13 cellular contexts compared by ENCODE assay signal in the genomic region with DNA sequence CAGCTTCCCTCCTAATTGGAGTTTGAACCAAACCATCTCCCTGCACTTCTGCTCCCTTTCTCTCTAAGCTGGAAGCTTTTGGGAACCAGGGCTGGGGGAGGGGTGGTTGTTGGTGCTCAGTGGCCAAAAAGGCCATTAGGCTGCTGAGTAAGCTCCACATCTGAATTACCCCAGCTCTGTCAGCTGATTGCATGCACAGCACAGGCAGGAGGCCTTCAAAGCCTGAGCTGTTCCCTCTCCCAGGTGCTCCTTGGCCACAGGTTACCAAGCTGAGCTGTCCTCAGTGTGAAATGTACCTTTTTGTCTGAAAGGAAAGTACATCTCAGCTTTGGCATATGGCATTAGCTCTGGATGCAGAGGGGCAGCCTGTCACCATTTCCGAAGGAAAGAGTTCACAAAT. TPM values are rescaled to one million over a fixed set of nuclear protein-coding genes. Genes with fewer than 3 reads are reported as not detected.
DNase-seq lines count a peak whose midpoint lies in the region; ATAC-seq, FAIRE-seq and TF ChIP-seq lines count a peak whose summit lies in the region.
"Had no signal": no experiment of that assay in that cellular context is flagged by ENCODE, and none has a peak within 500 bp of the region (broad histone marks: within the 10 kb centered on the region; RNA-seq: fewer than 3 reads in every experiment).

No MANE protein-coding gene starts in this region.

- DNase-seq in GM23338 (ENCODE audit: low spot score) (peak; percentile 61), WTC11 (ENCODE audit: low spot score) (peak; percentile 42), left lobe of liver (ENCODE audit: low spot score) (no peak), NK-92 (lab: John Stamatoyannopoulos, UW; ENCODE audit: unreplicated experiment) (no peak), RCC 7860 (ENCODE audit: low spot score) (no peak)
- DNase-seq: NCI-H446 treated with DMSO at 0.1 percent for 48 hours, testis had no signal

- POLR2A ChIA-PET in WTC11 (lab: Charles Lee): interaction anchor here (0.7 to 1.1 kb wide), 4 partner anchors 9 to 37 kb away, joined by 3 to 7 read pairs (median 4); a partner anchor contains a TSS

- TF ChIP-seq CTCF in 22Rv1 (IDR thresholded peaks at IDR 0.05) (no peak), GM23338 (conservative IDR thresholded peaks at IDR 0.05; ENCODE audit: low read depth in 2 of 2) (no peak), WTC11 (IDR thresholded peaks at IDR 0.05) (no peak)

- no peaks in the 10 kb centered on the region for H3K9me3 Mint-ChIP-seq in GM23338
- H3K9me3 Mint-ChIP-seq in WTC11: no peaks in the 10 kb centered on the region
- H3K9me3 Mint-ChIP-seq: IgD-negative memory B cell; T-helper 2 cell treated with Interferon-gamma antibody and Interleukin-4, amounts not matched to agents 5 μg/mL and 100 μg/mL, for 36 hours had no signal

- peaks cover 21% of the 10 kb centered on the region for H3K4me1 ChIP-seq in GM23338 (ENCODE audit: insufficient read depth)

- H3K9me2 ChIP-seq in GM23338 (ENCODE audit: insufficient read depth): no peaks in the 10 kb centered on the region

- peaks cover 43% of the 10 kb centered on the region for H3K4me1 Mint-ChIP-seq in GM23338
- H3K4me1 Mint-ChIP-seq in WTC11: peaks cover 46% of the 10 kb centered on the region

- CTCF ChIA-PET in WTC11 (lab: Charles Lee): interaction anchor here (1.0 to 1.7 kb wide), 14 partner anchors 9 to 160 kb away, joined by 3 to 11 read pairs (median 6); a partner anchor contains a TSS

- H3K4me3 Mint-ChIP-seq in GM23338 (no peak overlapping the region), WTC11 (no peak overlapping the region)
- H3K4me3 Mint-ChIP-seq: IgD-negative memory B cell; T-helper 2 cell treated with Interferon-gamma antibody and Interleukin-4, amounts not matched to agents 5 μg/mL and 100 μg/mL, for 36 hours had no signal

- peak overlapping the region; percentile 9; the same call in 1 of the 2 replicates for H3K4me2 ChIP-seq in GM23338

- H3K27ac ChIP-seq in 22Rv1: peak overlapping the region; percentile 52
- H3K27ac ChIP-seq in GM23338 (ENCODE audit: low read depth): peak overlapping the region; percentile 81

- H3K36me3 Mint-ChIP-seq in GM23338 (ENCODE audit: low read depth) (peaks cover 27% of the 10 kb centered on the region), WTC11 (peaks cover 14% of the 10 kb centered on the region)

- H3K79me2 ChIP-seq in GM23338 (replicated peaks; ENCODE audit: insufficient read depth): no peaks in the 10 kb centered on the region

- peaks cover 12% of the 10 kb centered on the region; the same call in 1 of the 2 replicates for H4K20me1 ChIP-seq in GM23338 (replicated peaks; ENCODE audit: insufficient read depth)

- peak; percentile 72 for ATAC-seq in GM23338
- ATAC-seq in WTC11: peak; percentile 71
- ATAC-seq in left lobe of liver: peak; percentile 78
- ATAC-seq in HG03196 (IDR thresholded peaks at IDR 0.05; ENCODE audit: unreplicated experiment): no peak
- no peak for ATAC-seq in GM19455 (IDR thresholded peaks at IDR 0.05; ENCODE audit: unreplicated experiment)

- H3K4me3 ChIP-seq in GM23338: no peak overlapping the region; the same call in 1 of the 2 replicates
- H3K4me3 ChIP-seq: lung, testis had no signal

- H3K27ac Mint-ChIP-seq in GM23338 (peak overlapping the region; percentile 75), WTC11 (peak overlapping the region; percentile 82)
- H3K27ac Mint-ChIP-seq: IgD-negative memory B cell; T-helper 2 cell treated with Interferon-gamma antibody and Interleukin-4, amounts not matched to agents 5 μg/mL and 100 μg/mL, for 36 hours had no signal

- H2AFZ ChIP-seq in GM23338: no peak overlapping the region

- H3F3A ChIP-seq in GM23338 (replicated peaks; ENCODE audit: low read depth): peaks cover 29% of the 10 kb centered on the region

- no peak for FAIRE-seq in RCC 7860 (lab: Jason Lieb, UNC)

- H3K27me3 Mint-ChIP-seq in GM23338 (ENCODE audit: insufficient read depth, low read depth, poor library complexity) (peaks cover 12% of the 10 kb centered on the region), WTC11 (ENCODE audit: low read depth) (no peaks in the 10 kb centered on the region)
- H3K27me3 Mint-ChIP-seq: IgD-negative memory B cell had no signal

- H3K36me3 ChIP-seq in GM23338 (ENCODE audit: insufficient read depth): peaks cover 12% of the 10 kb centered on the region; the same call in 1 of the 2 replicates

- H3K27me3 ChIP-seq in GM23338 (ENCODE audit: insufficient read depth): peaks cover 4% of the 10 kb centered on the region; the same call in 1 of the 2 replicates
- H3K27me3 ChIP-seq: testis had no signal

TF ChIP-seq in GM23338, 12 proteins besides CTCF, POLR2A, EP300 and RAD21:
- TF ChIP-seq EZH2phosphoT487 (IDR thresholded peaks at IDR 0.05; ENCODE audit: unreplicated experiment): no peak

TF ChIP-seq in WTC11, 78 proteins besides CTCF, POLR2A, EP300 and RAD21 (continues in another document):
- 0 out of 2 replicates have a peak, but pooled peaks have one; percentile 41 for TF ChIP-seq ZNF121 (CRISPR knock-in tag; IDR thresholded peaks at IDR 0.05)
- TF ChIP-seq JAZF1 (CRISPR knock-in tag; IDR thresholded peaks at IDR 0.05): no peak
- TF ChIP-seq, protein P1, sequence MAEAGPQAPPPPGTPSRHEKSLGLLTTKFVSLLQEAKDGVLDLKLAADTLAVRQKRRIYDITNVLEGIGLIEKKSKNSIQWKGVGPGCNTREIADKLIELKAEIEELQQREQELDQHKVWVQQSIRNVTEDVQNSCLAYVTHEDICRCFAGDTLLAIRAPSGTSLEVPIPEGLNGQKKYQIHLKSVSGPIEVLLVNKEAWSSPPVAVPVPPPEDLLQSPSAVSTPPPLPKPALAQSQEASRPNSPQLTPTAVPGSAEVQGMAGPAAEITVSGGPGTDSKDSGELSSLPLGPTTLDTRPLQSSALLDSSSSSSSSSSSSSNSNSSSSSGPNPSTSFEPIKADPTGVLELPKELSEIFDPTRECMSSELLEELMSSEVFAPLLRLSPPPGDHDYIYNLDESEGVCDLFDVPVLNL (CRISPR knock-in tag; IDR thresholded peaks at IDR 0.05; ENCODE audit: borderline replicate concordance, low read depth): no peak
- TF ChIP-seq HMGA2 (CRISPR knock-in tag; IDR thresholded peaks at IDR 0.05): no peak
- no peak for TF ChIP-seq MXD4 (CRISPR knock-in tag; IDR thresholded peaks at IDR 0.05; ENCODE audit: borderline replicate concordance)
- TF ChIP-seq, protein P2, sequence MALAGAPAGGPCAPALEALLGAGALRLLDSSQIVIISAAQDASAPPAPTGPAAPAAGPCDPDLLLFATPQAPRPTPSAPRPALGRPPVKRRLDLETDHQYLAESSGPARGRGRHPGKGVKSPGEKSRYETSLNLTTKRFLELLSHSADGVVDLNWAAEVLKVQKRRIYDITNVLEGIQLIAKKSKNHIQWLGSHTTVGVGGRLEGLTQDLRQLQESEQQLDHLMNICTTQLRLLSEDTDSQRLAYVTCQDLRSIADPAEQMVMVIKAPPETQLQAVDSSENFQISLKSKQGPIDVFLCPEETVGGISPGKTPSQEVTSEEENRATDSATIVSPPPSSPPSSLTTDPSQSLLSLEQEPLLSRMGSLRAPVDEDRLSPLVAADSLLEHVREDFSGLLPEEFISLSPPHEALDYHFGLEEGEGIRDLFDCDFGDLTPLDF (CRISPR knock-in tag; IDR thresholded peaks at IDR 0.05): no peak
- TF ChIP-seq, protein P3, sequence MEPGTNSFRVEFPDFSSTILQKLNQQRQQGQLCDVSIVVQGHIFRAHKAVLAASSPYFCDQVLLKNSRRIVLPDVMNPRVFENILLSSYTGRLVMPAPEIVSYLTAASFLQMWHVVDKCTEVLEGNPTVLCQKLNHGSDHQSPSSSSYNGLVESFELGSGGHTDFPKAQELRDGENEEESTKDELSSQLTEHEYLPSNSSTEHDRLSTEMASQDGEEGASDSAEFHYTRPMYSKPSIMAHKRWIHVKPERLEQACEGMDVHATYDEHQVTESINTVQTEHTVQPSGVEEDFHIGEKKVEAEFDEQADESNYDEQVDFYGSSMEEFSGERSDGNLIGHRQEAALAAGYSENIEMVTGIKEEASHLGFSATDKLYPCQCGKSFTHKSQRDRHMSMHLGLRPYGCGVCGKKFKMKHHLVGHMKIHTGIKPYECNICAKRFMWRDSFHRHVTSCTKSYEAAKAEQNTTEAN (CRISPR knock-in tag; IDR thresholded peaks at IDR 0.05): no peak
- TF ChIP-seq, protein P4, sequence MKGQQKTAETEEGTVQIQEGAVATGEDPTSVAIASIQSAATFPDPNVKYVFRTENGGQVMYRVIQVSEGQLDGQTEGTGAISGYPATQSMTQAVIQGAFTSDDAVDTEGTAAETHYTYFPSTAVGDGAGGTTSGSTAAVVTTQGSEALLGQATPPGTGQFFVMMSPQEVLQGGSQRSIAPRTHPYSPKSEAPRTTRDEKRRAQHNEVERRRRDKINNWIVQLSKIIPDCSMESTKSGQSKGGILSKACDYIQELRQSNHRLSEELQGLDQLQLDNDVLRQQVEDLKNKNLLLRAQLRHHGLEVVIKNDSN (CRISPR knock-in tag; IDR thresholded peaks at IDR 0.05): peak; percentile 43; the same call in 1 of the 2 replicates
- TF ChIP-seq, protein P5, sequence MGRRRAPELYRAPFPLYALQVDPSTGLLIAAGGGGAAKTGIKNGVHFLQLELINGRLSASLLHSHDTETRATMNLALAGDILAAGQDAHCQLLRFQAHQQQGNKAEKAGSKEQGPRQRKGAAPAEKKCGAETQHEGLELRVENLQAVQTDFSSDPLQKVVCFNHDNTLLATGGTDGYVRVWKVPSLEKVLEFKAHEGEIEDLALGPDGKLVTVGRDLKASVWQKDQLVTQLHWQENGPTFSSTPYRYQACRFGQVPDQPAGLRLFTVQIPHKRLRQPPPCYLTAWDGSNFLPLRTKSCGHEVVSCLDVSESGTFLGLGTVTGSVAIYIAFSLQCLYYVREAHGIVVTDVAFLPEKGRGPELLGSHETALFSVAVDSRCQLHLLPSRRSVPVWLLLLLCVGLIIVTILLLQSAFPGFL (CRISPR knock-in tag; IDR thresholded peaks at IDR 0.05; ENCODE audit: borderline replicate concordance): no peak

RNA-seq across cellular contexts. Expression of a gene that starts 6.2 kb away (rescaled TPM):
- total RNA-seq in GM23338 (2014; rRNA removed; shearing (Covaris generic)): 10.6 and 12.1 TPM in 2 replicates
- 2.2 and 2.5 TPM in 2 replicates for polyA plus RNA-seq in GM23338 (2016; fragmentation: Nextera tagmentation; extraction: Ambion mirVana)
- total RNA-seq in WTC11 (2021) (14.7 to 17.4 TPM (median 15.8 TPM) in 3 replicates), left lobe of liver (2.2 TPM)

RNA-seq across cellular contexts. Expression of a gene that starts 38.0 kb away (rescaled TPM):
- total RNA-seq in GM23338 (2014; rRNA removed; shearing (Covaris generic)): 526 and 599 TPM in 2 replicates
- 219 and 274 TPM in 2 replicates for polyA plus RNA-seq in GM23338 (2016; fragmentation: Nextera tagmentation; extraction: Ambion mirVana)
- total RNA-seq in WTC11 (2021) (437 to 506 TPM (median 452 TPM) in 3 replicates), left lobe of liver (79.3 TPM)

RNA-seq across cellular contexts. Expression of a gene that starts 45.3 kb away (rescaled TPM):
- not detected in 2 replicates for total RNA-seq in GM23338 (2014; rRNA removed; shearing (Covaris generic))
- not detected in 2 replicates for polyA plus RNA-seq in GM23338 (2016; fragmentation: Nextera tagmentation; extraction: Ambion mirVana)
- total RNA-seq in WTC11 (2021): 0.15 to 0.18 TPM in 2 of 3 replicates, not detected in the other
- 0.38 TPM for total RNA-seq in left lobe of liver

Comparison
In these comparisons a context has a peak if more than half of its experiments do, and no peak if none do; other contexts are left out.
1. ATAC-seq: peak in GM23338 (single experiment), WTC11 (single experiment) and left lobe of liver (single experiment); none in HG03196 (single experiment) and GM19455 (single experiment).
2. DNase-seq: peak in GM23338 (single experiment) and WTC11 (single experiment); none in left lobe of liver (single experiment), NK-92 (single experiment) and RCC 7860 (single experiment).